Comparison of ENCODE assay signal across 10 cellular contexts in genomic region chr19:4597278-4597974, GRCh38. TPM values are rescaled to one million over a fixed set of nuclear protein-coding genes. Genes with fewer than 3 reads are reported as not detected.
DNase-seq lines count a peak whose midpoint lies in the region; ATAC-seq, FAIRE-seq and TF ChIP-seq lines count a peak whose summit lies in the region.
"Had no signal": no experiment of that assay in that cellular context is flagged by ENCODE, and none has a peak within 500 bp of the region (broad histone marks: within the 10 kb centered on the region; RNA-seq: fewer than 3 reads in every experiment).

No MANE protein-coding gene starts in this region.

- POLR2A ChIA-PET in Caco-2 (lab: Charles Lee), result no interaction called here

- no peak for FAIRE-seq in HTR-8/SVneo (lab: Jason Lieb, UNC)

- TF ChIP-seq CTCF in Caco-2 (IDR thresholded peaks at IDR 0.05; ENCODE audit: insufficient read depth in 1 of 2, low read depth in 1 of 2, low read length in 1 of 2, severe bottlenecking in 1 of 2, unreplicated experiment in 1 of 2) (no peak), mucosa of descending colon (IDR thresholded peaks at IDR 0.05) (no peak)

- intact Hi-C loops in Caco-2 (cut with micrococcal nuclease; ENCODE audit: unreplicated experiment) (no loop called here), mucosa of descending colon (cut with DNase I, micrococcal nuclease) (no loop called here)
- intact Hi-C loops in activated naive CD4-positive, alpha-beta T cell treated with anti-CD3 and anti-CD28 coated beads for 36 hours (cut with micrococcal nuclease), result no loop called here

- H3K27me3 ChIP-seq in Caco-2 (replicated peaks; ENCODE audit: control insufficient read depth, insufficient read depth, low read length), result no peaks in the 10 kb centered on the region
- H3K27me3 ChIP-seq: adrenal gland, ovary had no signal

- H3K9me3 Mint-ChIP-seq in Caco-2 (ENCODE audit: unreplicated experiment), result no peaks in the 10 kb centered on the region
- no peaks in the 10 kb centered on the region for H3K9me3 Mint-ChIP-seq in activated naive CD4-positive, alpha-beta T cell treated with anti-CD3 and anti-CD28 coated beads for 36 hours

- H3K36me3 ChIP-seq in Caco-2 (ENCODE audit: control insufficient read depth, insufficient read depth, low read length), result no peaks in the 10 kb centered on the region
- no peaks in the 10 kb centered on the region for H3K36me3 ChIP-seq in mucosa of descending colon (ENCODE audit: low read depth)
- H3K36me3 ChIP-seq: adrenal gland, ovary had no signal

- CTCF ChIA-PET in Caco-2 (lab: Charles Lee), result interaction anchor here (0.8 to 1.2 kb wide), 2 partner anchors 19 to 36 kb away, joined by 3 to 5 read pairs; no protein-coding TSS in a partner anchor
- CTCF ChIA-PET in activated naive CD4-positive, alpha-beta T cell treated with anti-CD3 and anti-CD28 coated beads for 36 hours (lab: Charles Lee), result interaction anchor here (0.6 to 1.9 kb wide), 2 partner anchors 39 to 58 kb away, joined by 3 to 9 read pairs; no protein-coding TSS in a partner anchor

- peak; percentile 19 for ATAC-seq in mucosa of descending colon
- ATAC-seq in GM18907 (IDR thresholded peaks at IDR 0.05; ENCODE audit: unreplicated experiment), result no peak
- ATAC-seq in HG03469 (IDR thresholded peaks at IDR 0.05; ENCODE audit: unreplicated experiment), result no peak

- peak overlapping the region; percentile 12; the same call in 1 of the 2 replicates for H3K4me3 ChIP-seq in Caco-2 (ENCODE audit: low read depth, low read length)
- no peak overlapping the region for H3K4me3 ChIP-seq in mucosa of descending colon
- H3K4me3 ChIP-seq: ovary had no signal

- no peaks in the 10 kb centered on the region for H3K36me3 Mint-ChIP-seq in Caco-2 (ENCODE audit: insufficient read depth, unreplicated experiment)
- no peaks in the 10 kb centered on the region for H3K36me3 Mint-ChIP-seq in activated naive CD4-positive, alpha-beta T cell treated with anti-CD3 and anti-CD28 coated beads for 36 hours (ENCODE audit: low read depth)

- no peaks in the 10 kb centered on the region for H3K9me3 ChIP-seq in Caco-2
- no peaks in the 10 kb centered on the region for H3K9me3 ChIP-seq in mucosa of descending colon
- H3K9me3 ChIP-seq: adrenal gland, ovary had no signal

- H3K4me1 ChIP-seq in Caco-2 (no peaks in the 10 kb centered on the region), mucosa of descending colon (ENCODE audit: low read depth) (no peaks in the 10 kb centered on the region)

- H3K4me3 Mint-ChIP-seq in Caco-2 (ENCODE audit: unreplicated experiment), result peak overlapping the region; percentile 54
- H3K4me3 Mint-ChIP-seq in activated naive CD4-positive, alpha-beta T cell treated with anti-CD3 and anti-CD28 coated beads for 36 hours, result no peak overlapping the region

- no peaks in the 10 kb centered on the region for H3K27me3 Mint-ChIP-seq in Caco-2 (ENCODE audit: insufficient read depth, unreplicated experiment)
- H3K27me3 Mint-ChIP-seq in activated naive CD4-positive, alpha-beta T cell treated with anti-CD3 and anti-CD28 coated beads for 36 hours (ENCODE audit: low read depth), result peaks cover 35% of the 10 kb centered on the region

- no peaks in the 10 kb centered on the region for H3K4me1 Mint-ChIP-seq in Caco-2 (ENCODE audit: low read depth, unreplicated experiment)
- peaks cover 10% of the 10 kb centered on the region for H3K4me1 Mint-ChIP-seq in activated naive CD4-positive, alpha-beta T cell treated with anti-CD3 and anti-CD28 coated beads for 36 hours (ENCODE audit: low read depth)

- BruUV-seq in Caco-2 (replicated peaks; lab: Mats Ljungman, UMichigan), result no TSS peak

- no peak overlapping the region for H3K27ac Mint-ChIP-seq in Caco-2 (ENCODE audit: unreplicated experiment)
- no peak overlapping the region for H3K27ac Mint-ChIP-seq in activated naive CD4-positive, alpha-beta T cell treated with anti-CD3 and anti-CD28 coated beads for 36 hours

- DNase-seq in Caco-2 (no peak), HTR-8/SVneo (ENCODE audit: insufficient read length, low spot score) (peak; percentile 61), mucosa of descending colon (no peak), pons (ENCODE audit: low spot score) (no peak), GM03348 (ENCODE audit: low spot score) (no peak)
- peak; percentile 28 for DNase-seq in activated naive CD4-positive, alpha-beta T cell treated with anti-CD3 and anti-CD28 coated beads for 36 hours
- DNase-seq: ovary had no signal

RNA-seq across cellular contexts. Expression of gene SEMA6B, which starts 37.9 kb away (rescaled TPM):
- total RNA-seq in Caco-2 (2022), result 0.39 and 0.44 TPM in 2 replicates
- under 1 TPM in 1 of 2 experiments, not detected in 1; 0.17 TPM for total RNA-seq in activated naive CD4-positive, alpha-beta T cell treated with anti-CD3 and anti-CD28 coated beads for 36 hours
- 1 to 10 TPM; 2.5 to 8.4 (median 5.9) TPM for total RNA-seq in mucosa of descending colon

RNA-seq across cellular contexts. Expression of gene TNFAIP8L1, which starts 41.9 kb away (rescaled TPM):
- total RNA-seq in Caco-2 (2022) (19.6 and 21.8 TPM in 2 replicates), mucosa of descending colon (10 to 100 TPM in 2 of 3 donors, 1 to 10 TPM in 1; 5.1 to 47.6 (median 10.7) TPM)
- 10 to 100 TPM; 19.9 to 20.4 TPM for total RNA-seq in activated naive CD4-positive, alpha-beta T cell treated with anti-CD3 and anti-CD28 coated beads for 36 hours

RNA-seq across cellular contexts. Expression of gene LRG1, which starts 57.6 kb away (rescaled TPM):
- total RNA-seq in Caco-2 (2022), result 0.32 and 0.61 TPM in 2 replicates
- total RNA-seq in activated naive CD4-positive, alpha-beta T cell treated with anti-CD3 and anti-CD28 coated beads for 36 hours, result 1 to 10 TPM; 1.3 to 1.5 TPM
- total RNA-seq in mucosa of descending colon, result 10 to 100 TPM in 2 of 3 donors, 1 to 10 TPM in 1; 7.9 to 25.0 (median 22.8) TPM

Comparison
In these comparisons a context has a peak if more than half of its experiments do, and no peak if none do; other contexts are left out.
1. DNase-seq: peak in HTR-8/SVneo (single experiment) and activated naive CD4-positive, alpha-beta T cell treated with anti-CD3 and anti-CD28 coated beads for 36 hours (single experiment); none in Caco-2 (0 of 2), mucosa of descending colon (0 of 3), pons (single experiment) and GM03348 (single experiment).